Comparison of ENCODE assay signal across 1 cellular context in genomic region chr5:36703245-36703860, GRCh38.
TF ChIP-seq lines count a peak whose summit lies in the region.

No MANE protein-coding gene starts in this region.

TF ChIP-seq in K562, 482 proteins besides CTCF, POLR2A, EP300 and RAD21 (continued from another document):
- no peak for TF ChIP-seq ZBTB1 (CRISPR knock-in tag; IDR thresholded peaks at IDR 0.05; ENCODE audit: borderline replicate concordance, low read depth)
